ENCODE assay signal across 8 cellular contexts in the genomic region with DNA sequence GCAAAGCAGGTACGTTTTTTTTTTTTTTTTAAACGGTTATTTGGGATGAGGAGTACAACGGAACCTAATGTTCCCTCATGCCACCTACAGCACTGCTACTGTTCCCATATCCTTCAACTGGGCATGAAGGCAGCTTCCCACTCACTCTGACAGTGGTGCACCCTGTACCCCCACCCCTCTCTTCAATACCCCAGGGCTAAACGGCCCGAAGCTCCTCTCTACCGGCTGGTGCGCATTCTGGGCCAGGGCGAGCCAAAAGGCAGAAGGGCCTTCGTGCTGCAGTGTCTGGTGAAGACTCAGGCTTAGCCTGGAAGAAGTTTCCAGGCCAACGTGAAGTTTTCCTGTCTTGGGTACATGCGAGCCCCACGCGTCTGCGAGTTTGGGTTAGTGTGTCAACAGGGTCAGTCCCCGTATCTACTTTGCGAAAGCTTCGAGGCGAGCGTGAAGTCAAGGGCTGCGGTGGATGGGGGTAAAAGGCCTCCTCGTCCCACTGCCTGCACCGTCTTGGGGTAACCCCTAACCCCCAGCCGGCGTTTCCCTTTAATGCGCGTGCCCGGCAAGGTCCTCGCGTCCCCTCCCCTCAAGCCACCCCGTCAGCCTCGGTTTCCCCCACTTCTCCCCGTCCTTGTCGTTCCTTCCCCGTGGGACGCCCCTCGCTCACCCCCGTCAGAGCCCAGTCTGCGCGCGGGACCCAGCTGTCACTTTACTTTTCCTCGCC. TPM values are rescaled to one million over a fixed set of nuclear protein-coding genes. Genes with fewer than 3 reads are reported as not detected.
DNase-seq lines count a peak whose midpoint lies in the region; ATAC-seq and TF ChIP-seq lines count a peak whose summit lies in the region.

No MANE protein-coding gene starts in this region.

- H3K9me3 ChIP-seq in esophagus muscularis mucosa: no peaks in the 10 kb centered on the region

- H3K9me3 Mint-ChIP-seq in activated naive CD4-positive, alpha-beta T cell treated with anti-CD3 and anti-CD28 coated beads, Interleukin-2, amount 10 ng/mL, durations not matched to agents 7 days and 5 days: no peaks in the 10 kb centered on the region
- no peaks in the 10 kb centered on the region for H3K9me3 Mint-ChIP-seq in nephron

- H3K4me1 Mint-ChIP-seq in activated naive CD4-positive, alpha-beta T cell treated with anti-CD3 and anti-CD28 coated beads, Interleukin-2, amount 10 ng/mL, durations not matched to agents 7 days and 5 days: peaks cover 14% of the 10 kb centered on the region
- H3K4me1 Mint-ChIP-seq in nephron: peaks cover 19% of the 10 kb centered on the region

- peak overlapping the region; percentile 82 to 93 (median 88) for H3K27ac ChIP-seq in esophagus muscularis mucosa (replicated peaks in 1 of 4)

- no peak for TF ChIP-seq EP300 in esophagus muscularis mucosa (IDR thresholded peaks at IDR 0.05)

- peak overlapping the region; percentile 75 for H3K4me3 Mint-ChIP-seq in activated naive CD4-positive, alpha-beta T cell treated with anti-CD3 and anti-CD28 coated beads, Interleukin-2, amount 10 ng/mL, durations not matched to agents 7 days and 5 days
- H3K4me3 Mint-ChIP-seq in nephron: peak overlapping the region; percentile 79 to 85 (median 82)

- no peak overlapping the region for H3K27ac Mint-ChIP-seq in activated naive CD4-positive, alpha-beta T cell treated with anti-CD3 and anti-CD28 coated beads, Interleukin-2, amount 10 ng/mL, durations not matched to agents 7 days and 5 days
- H3K27ac Mint-ChIP-seq in nephron: peak overlapping the region; percentile 21 to 69 (median 58)

- DNase-seq in activated naive CD4-positive, alpha-beta T cell treated with anti-CD3 and anti-CD28 coated beads, Interleukin-2, amount 10 ng/mL, durations not matched to agents 7 days and 5 days: no peak
- no peak for DNase-seq in activated naive CD4-positive, alpha-beta T cell treated with anti-CD3 and anti-CD28 coated beads, Interleukin-2, amount 50 U/mL, for 16 hours
- DNase-seq in esophagus muscularis mucosa (ENCODE audit: extremely low spot score) (peak; percentile 93), A172 (ENCODE audit: low spot score) (no peak)
- DNase-seq in effector CD8-positive, alpha-beta T cell (lab: John Stamatoyannopoulos, UW): no peak

- no peaks in the 10 kb centered on the region for H3K27me3 ChIP-seq in esophagus muscularis mucosa

- H3K4me1 ChIP-seq in esophagus muscularis mucosa: peaks cover 17 to 33% (median 27%) of the 10 kb centered on the region in 4 donors

- WGBS in esophagus muscularis mucosa: 18% methylated on average over 28 of the region's 41 CpGs

- H3K4me3 ChIP-seq in WI38 (ENCODE audit: low read depth, low read length): peak overlapping the region; percentile 79
- H3K4me3 ChIP-seq in esophagus muscularis mucosa: peak overlapping the region; percentile 83 to 99 (median 96)

- intact Hi-C loops in esophagus muscularis mucosa (cut with DNase I): loop anchor here (5.0 to 10.0 kb wide), 2 partner anchors 252 to 605 kb away; a partner anchor contains a TSS

- peak; percentile 19 for ATAC-seq in HG03064 (IDR thresholded peaks at IDR 0.05; ENCODE audit: low read depth, unreplicated experiment)

- H3K36me3 Mint-ChIP-seq in activated naive CD4-positive, alpha-beta T cell treated with anti-CD3 and anti-CD28 coated beads, Interleukin-2, amount 10 ng/mL, durations not matched to agents 7 days and 5 days: no peaks in the 10 kb centered on the region
- H3K36me3 Mint-ChIP-seq in nephron (ENCODE audit: low read depth): no peaks in the 10 kb centered on the region

- TF ChIP-seq CTCF in WI38 (IDR thresholded peaks at IDR 0.05; ENCODE audit: low read depth, low read length): no peak
- no peak for TF ChIP-seq CTCF in esophagus muscularis mucosa (IDR thresholded peaks at IDR 0.05)
- no peak for TF ChIP-seq CTCF in nephron (IDR thresholded peaks at IDR 0.05; ENCODE audit: unreplicated experiment in 3 of 3)

- CTCF ChIA-PET in activated naive CD4-positive, alpha-beta T cell treated with anti-CD3 and anti-CD28 coated beads, Interleukin-2, amount 10 ng/mL, durations not matched to agents 7 days and 5 days (lab: Charles Lee): no interaction called here

- TF ChIP-seq POLR2A in esophagus muscularis mucosa (IDR thresholded peaks at IDR 0.05; ENCODE audit: low read depth): no peak

- no peaks in the 10 kb centered on the region for H3K36me3 ChIP-seq in esophagus muscularis mucosa

- peaks cover 44% of the 10 kb centered on the region for H3K27me3 Mint-ChIP-seq in activated naive CD4-positive, alpha-beta T cell treated with anti-CD3 and anti-CD28 coated beads, Interleukin-2, amount 10 ng/mL, durations not matched to agents 7 days and 5 days
- H3K27me3 Mint-ChIP-seq in nephron (ENCODE audit: low read depth): peaks cover 8% of the 10 kb centered on the region

RNA-seq across cellular contexts. Expression of a gene that starts 0.8 kb away (rescaled TPM):
- 100 to 1,000 TPM in 2 of 4 donors, 10 to 100 TPM in 2; 53.5 to 143 (median 90.3) TPM for total RNA-seq in esophagus muscularis mucosa
- total RNA-seq in A172 (2014; rRNA removed; shearing (Covaris generic)): 9.5 and 11.0 TPM in 2 replicates
